Comparison of ENCODE assay signal across 1 cellular context in genomic region chr9:24502548-24502947, GRCh38.
TF ChIP-seq lines count a peak whose summit lies in the region.

No MANE protein-coding gene starts in this region.

TF ChIP-seq in GM23338, 12 proteins besides CTCF, POLR2A, EP300 and RAD21:
- TF ChIP-seq ZNF462 (CRISPR knock-in tag; IDR thresholded peaks at IDR 0.05) (peak; percentile 60; the same call in 1 of the 2 replicates), ETS1 (IDR thresholded peaks at IDR 0.05) (peak; percentile 29; the same call in 1 of the 2 replicates), JUNB (IDR thresholded peaks at IDR 0.05; ENCODE audit: unreplicated experiment) (no peak)
TF ChIP-seq in GM23338: peak in this region for 2.
